Comparison of ENCODE assay signal across 1 cellular context in the genomic region with DNA sequence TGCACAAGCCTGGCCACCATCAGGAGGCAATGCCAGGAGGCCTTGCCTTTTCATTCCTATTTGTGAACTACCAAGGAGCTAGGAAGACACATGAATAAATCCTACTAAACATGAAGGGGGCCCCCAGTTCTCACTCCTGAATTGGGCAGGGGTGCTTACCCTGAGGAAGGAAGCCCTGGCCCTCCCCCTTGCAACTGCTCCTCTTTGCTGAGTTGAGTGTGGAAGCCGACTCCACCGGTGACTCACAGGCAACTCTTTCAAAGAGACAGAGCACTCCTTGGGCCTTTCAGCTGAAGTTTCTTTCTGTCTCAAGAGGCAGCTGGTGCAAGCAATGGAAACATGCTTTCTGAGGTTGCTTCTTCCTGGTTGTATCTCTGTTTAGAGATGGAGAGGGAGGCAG.
TF ChIP-seq lines count a peak whose summit lies in the region.

No MANE protein-coding gene starts in this region.

TF ChIP-seq in GM23338, 12 proteins besides CTCF, POLR2A, EP300 and RAD21:
- TF ChIP-seq ZNF462 (CRISPR knock-in tag; IDR thresholded peaks at IDR 0.05): no peak
- no peak for TF ChIP-seq EZH2 (IDR thresholded peaks at IDR 0.05; ENCODE audit: low read depth, unreplicated experiment)
- TF ChIP-seq ZNF114 (CRISPR knock-in tag; IDR thresholded peaks at IDR 0.05): no peak
- TF ChIP-seq ZNF331 (CRISPR knock-in tag; IDR thresholded peaks at IDR 0.05; ENCODE audit: low read depth): no peak
- TF ChIP-seq, protein P1, sequence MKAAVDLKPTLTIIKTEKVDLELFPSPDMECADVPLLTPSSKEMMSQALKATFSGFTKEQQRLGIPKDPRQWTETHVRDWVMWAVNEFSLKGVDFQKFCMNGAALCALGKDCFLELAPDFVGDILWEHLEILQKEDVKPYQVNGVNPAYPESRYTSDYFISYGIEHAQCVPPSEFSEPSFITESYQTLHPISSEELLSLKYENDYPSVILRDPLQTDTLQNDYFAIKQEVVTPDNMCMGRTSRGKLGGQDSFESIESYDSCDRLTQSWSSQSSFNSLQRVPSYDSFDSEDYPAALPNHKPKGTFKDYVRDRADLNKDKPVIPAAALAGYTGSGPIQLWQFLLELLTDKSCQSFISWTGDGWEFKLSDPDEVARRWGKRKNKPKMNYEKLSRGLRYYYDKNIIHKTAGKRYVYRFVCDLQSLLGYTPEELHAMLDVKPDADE (IDR thresholded peaks at IDR 0.05): no peak
- no peak for TF ChIP-seq CREB1 (CRISPR knock-in tag; IDR thresholded peaks at IDR 0.05; ENCODE audit: low read depth)
- no peak for TF ChIP-seq EZH2phosphoT487 (IDR thresholded peaks at IDR 0.05; ENCODE audit: unreplicated experiment)
- TF ChIP-seq POLR2AphosphoS5 (IDR thresholded peaks at IDR 0.05; ENCODE audit: low read depth): no peak
- TF ChIP-seq STAT1 (IDR thresholded peaks at IDR 0.05; ENCODE audit: unreplicated experiment): no peak
- TF ChIP-seq JUNB (IDR thresholded peaks at IDR 0.05; ENCODE audit: unreplicated experiment): no peak
